33 cellular contexts compared by ENCODE assay signal in the genomic region with DNA sequence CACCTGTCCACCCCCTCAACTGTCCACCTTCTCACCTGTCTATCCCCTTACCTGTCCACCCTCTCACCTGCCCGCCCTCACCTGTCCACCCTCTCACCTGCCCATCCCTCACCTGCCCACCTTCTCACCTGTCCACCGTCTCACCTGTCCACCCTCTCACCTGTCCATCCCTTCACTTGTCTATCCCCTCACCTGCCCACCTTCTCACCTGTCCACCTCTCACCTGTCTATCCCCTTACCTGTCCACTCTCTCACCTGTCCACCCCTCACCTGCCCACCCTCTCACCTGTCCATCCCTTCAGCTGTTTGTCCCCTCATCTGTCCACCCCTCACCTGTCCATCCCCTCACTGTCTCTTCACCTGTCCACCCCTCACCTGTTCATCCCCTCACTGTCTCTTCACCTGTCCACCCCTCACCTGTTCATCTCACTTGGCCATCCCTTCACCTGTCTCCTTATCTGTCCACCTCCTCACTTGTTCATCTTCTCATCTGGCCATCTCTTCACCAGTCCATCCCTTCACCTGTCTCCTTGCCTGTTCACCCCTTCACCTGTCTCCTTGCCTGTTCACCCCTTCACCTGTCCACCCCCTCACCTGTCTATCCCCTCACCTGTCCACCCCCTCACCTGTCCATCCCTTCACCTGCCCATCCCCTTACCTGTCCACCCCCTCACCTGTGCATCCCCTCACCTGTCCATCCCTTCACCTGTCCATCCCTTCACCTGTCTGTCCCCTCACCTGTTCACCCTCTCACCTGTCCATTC. TPM values are rescaled to one million over a fixed set of nuclear protein-coding genes. Genes with fewer than 3 reads are reported as not detected.
DNase-seq lines count a peak whose midpoint lies in the region; ATAC-seq, FAIRE-seq and TF ChIP-seq lines count a peak whose summit lies in the region.
"Had no signal": no experiment of that assay in that cellular context is flagged by ENCODE, and none has a peak within 500 bp of the region (broad histone marks: within the 10 kb centered on the region; RNA-seq: fewer than 3 reads in every experiment).

No MANE protein-coding gene starts in this region.

- no peak overlapping the region for H3K4me2 ChIP-seq in HepG2 (ENCODE audit: low read depth, low read length)
- H3K4me2 ChIP-seq: hepatocyte, KMS-11 had no signal

- H3K27me3 ChIP-seq in HepG2 (ENCODE audit: control insufficient read depth in 1 of 2, insufficient read depth in 2 of 2, low read length in 2 of 2) (no peaks in the 10 kb centered on the region), right lobe of liver (no peaks in the 10 kb centered on the region)
- H3K27me3 ChIP-seq: adrenal gland, brain microvascular endothelial cell, esophagus muscularis mucosa, hepatocyte, pancreas, Peyer's patch, thyroid gland had no signal

- peaks cover 12% of the 10 kb centered on the region for H3K27me3 Mint-ChIP-seq in HFFc6 (ENCODE audit: insufficient read depth)
- H3K27me3 Mint-ChIP-seq: activated CD4-positive, alpha-beta T cell treated with anti-CD3 and anti-CD28 coated beads for 36 hours had no signal

- H3K79me2 ChIP-seq in HepG2 (ENCODE audit: insufficient read depth, low read length): no peaks in the 10 kb centered on the region
- H3K79me2 ChIP-seq: hepatocyte had no signal

- H3K4me1 ChIP-seq in HepG2 (ENCODE audit: insufficient read depth, low read length) (no peaks in the 10 kb centered on the region), right lobe of liver (peaks cover 0 to 4% (median 2%) of the 10 kb centered on the region in 4 donors)
- H3K4me1 ChIP-seq: pancreas, Peyer's patch had no signal

- H3K36me3 ChIP-seq in HepG2 (replicated peaks in 1 of 2; ENCODE audit: control insufficient read depth in 1 of 2, insufficient read depth in 2 of 2, low read length in 2 of 2): peaks cover 9 to 34% of the 10 kb centered on the region in 2 experiments; a peak in 4 of 5 replicates
- peaks cover 0 to 11% (median 4%) of the 10 kb centered on the region in 4 donors for H3K36me3 ChIP-seq in right lobe of liver

- ATAC-seq in HepG2 (no peak), right lobe of liver (no peak)
- ATAC-seq: activated CD4-positive, alpha-beta T cell treated with anti-CD3 and anti-CD28 coated beads for 36 hours; activated CD8-positive, alpha-beta memory T cell treated with anti-CD3 and anti-CD28 coated beads, Interleukin-2, amount 10 ng/mL, durations not matched to agents 7 days and 5 days; effector memory CD8-positive, alpha-beta T cell; pancreas had no signal

- no peaks in the 10 kb centered on the region; the same call in 1 of the 2 replicates for H4K20me1 ChIP-seq in HepG2 (ENCODE audit: insufficient read depth, low read length)

- H3K27ac ChIP-seq in HepG2 (ENCODE audit: extremely low read length, insufficient read depth, low read length) (no peak overlapping the region), right lobe of liver (no peak overlapping the region)
- H3K27ac ChIP-seq: adrenal gland, brain microvascular endothelial cell, hepatocyte, KMS-11, pancreas, Peyer's patch, thyroid gland had no signal

- DNase-seq in HepG2 (ENCODE audit: low spot score) (no peak), right lobe of liver (no peak), HFFc6 (no peak), epidermal melanocyte (ENCODE audit: insufficient read length, low spot score) (peak; percentile 26), urothelium cell line (ENCODE audit: low spot score) (no peak), dermis blood vessel endothelial cell (no peak), RKO (ENCODE audit: low spot score) (no peak)
- no peak for DNase-seq in activated CD4-positive, CD25-positive, alpha-beta regulatory T cell (lab: John Stamatoyannopoulos, UW)
- DNase-seq: activated CD4-positive, alpha-beta T cell treated with anti-CD3 and anti-CD28 coated beads for 36 hours; activated CD8-positive, alpha-beta memory T cell treated with anti-CD3 and anti-CD28 coated beads, Interleukin-2, amount 10 ng/mL, durations not matched to agents 7 days and 5 days; adrenal gland; brain microvascular endothelial cell; effector memory CD8-positive, alpha-beta T cell; foreskin melanocyte; immature natural killer cell; MV-4-11; naive B cell; NCI-H1694; NCI-H2171 treated with DMSO at 0.1 percent for 48 hours; NCI-H526 treated with DMSO at 0.1 percent for 48 hours; pancreas; Peyer's patch; stimulated activated CD4-positive, alpha-beta T cell treated with anti-CD3 and anti-CD28 coated beads, Interleukin-4, amount 100 ng/mL, for 1 hour; stimulated activated naive CD4-positive, alpha-beta T cell treated with Interleukin-2 at 50 U/mL for 16 hours; thyroid gland had no signal

- intact Hi-C loops in HepG2 (cut with micrococcal nuclease; ENCODE audit: unreplicated experiment) (no loop called here), right lobe of liver (cut with DNase I) (loop anchor here (10.0 kb wide), 2 partner anchors 175 to 275 kb away; no protein-coding TSS in a partner anchor)

- H3K4me3 Mint-ChIP-seq in HFFc6: peak overlapping the region; percentile 30; the same call in 1 of the 2 replicates
- H3K4me3 Mint-ChIP-seq: activated CD4-positive, alpha-beta T cell treated with anti-CD3 and anti-CD28 coated beads for 36 hours; activated CD8-positive, alpha-beta memory T cell treated with anti-CD3 and anti-CD28 coated beads, Interleukin-2, amount 10 ng/mL, durations not matched to agents 7 days and 5 days; effector memory CD8-positive, alpha-beta T cell; immature natural killer cell; naive B cell had no signal

- WGBS in HepG2 (ENCODE audit: low lambda C conversion rate): 89% methylated on average over 2 of the region's 2 CpGs
- WGBS in right lobe of liver (ENCODE audit: insufficient coverage, low coverage, low lambda C conversion rate, missing lambda C conversion rate): 69% methylated on average over 2 of the region's 2 CpGs

- H3K4me3 ChIP-seq in HepG2 (replicated peaks in 1 of 3; ENCODE audit: insufficient read depth in 1 of 3, low read depth in 2 of 3, low read length in 3 of 3): no peak overlapping the region
- H3K4me3 ChIP-seq in right lobe of liver: no peak overlapping the region
- H3K4me3 ChIP-seq: adrenal gland, esophagus muscularis mucosa, hepatocyte, pancreas, Peyer's patch, thyroid gland had no signal

- TF ChIP-seq EP300 in HepG2 (IDR thresholded peaks at IDR 0.05; ENCODE audit: low read depth in 2 of 2, low read length in 2 of 2) (no peak), HepG2 (CRISPR knock-in tag; IDR thresholded peaks at IDR 0.05; ENCODE audit: borderline replicate concordance) (no peak)

- no peak overlapping the region for H2AFZ ChIP-seq in HepG2 (ENCODE audit: low read length)
- H2AFZ ChIP-seq: hepatocyte had no signal

- POLR2A ChIA-PET in HepG2 (lab: Yijun Ruan, JAX): no interaction called here

- no peak overlapping the region; the same call in 1 of the 2 replicates for H3K27ac Mint-ChIP-seq in HFFc6
- H3K27ac Mint-ChIP-seq: activated CD4-positive, alpha-beta T cell treated with anti-CD3 and anti-CD28 coated beads for 36 hours; activated CD8-positive, alpha-beta memory T cell treated with anti-CD3 and anti-CD28 coated beads, Interleukin-2, amount 10 ng/mL, durations not matched to agents 7 days and 5 days had no signal

- CTCF ChIA-PET in HepG2 (lab: Yijun Ruan, JAX; ENCODE audit: low intra/inter-chr PET ratio, low total read pairs): no interaction called here

- in situ Hi-C loops in HepG2 (cut with HindIII; ENCODE audit: extremely low pct_ligation_motif_present, low pct_unique_long_range_greater_than_20kb): no loop called here

- peaks cover 14% of the 10 kb centered on the region for H3K9me3 Mint-ChIP-seq in HFFc6
- H3K9me3 Mint-ChIP-seq: effector memory CD8-positive, alpha-beta T cell; immature natural killer cell had no signal

- TF ChIP-seq POLR2A in HepG2 (IDR thresholded peaks at IDR 0.05; ENCODE audit: insufficient read depth in 1 of 2, low read depth in 2 of 2, low read length in 2 of 2) (no peak), right lobe of liver (IDR thresholded peaks at IDR 0.05) (no peak)

- no peak overlapping the region for H3K9ac ChIP-seq in HepG2 (ENCODE audit: insufficient read depth, low read depth, low read length)
- H3K9ac ChIP-seq: KMS-11 had no signal

- no TSS peak for BruUV-seq in HepG2 (replicated peaks; lab: Mats Ljungman, UMichigan)

- no peak for FAIRE-seq in HepG2 (lab: Jason Lieb, UNC)
- peak; percentile 61 for FAIRE-seq in urothelium cell line (lab: Jason Lieb, UNC)
- FAIRE-seq: D721Med, GM19239, pancreas, TTC549 had no signal

- TF ChIP-seq CTCF in HepG2 (CRISPR knock-in tag; IDR thresholded peaks at IDR 0.05) (no peak), right lobe of liver (IDR thresholded peaks at IDR 0.05) (no peak), HFFc6 (IDR thresholded peaks at IDR 0.05) (no peak)

- no peak for TF ChIP-seq RAD21 in HepG2 (CRISPR knock-in tag; IDR thresholded peaks at IDR 0.05)

- peaks cover 18% of the 10 kb centered on the region for H3K36me3 Mint-ChIP-seq in HFFc6 (ENCODE audit: low read depth)
- H3K36me3 Mint-ChIP-seq: immature natural killer cell, naive B cell had no signal

- peaks cover under 1% of the 10 kb centered on the region for H3K4me1 Mint-ChIP-seq in HFFc6 (ENCODE audit: low read depth)
- H3K4me1 Mint-ChIP-seq: activated CD4-positive, alpha-beta T cell treated with anti-CD3 and anti-CD28 coated beads for 36 hours; activated CD8-positive, alpha-beta memory T cell treated with anti-CD3 and anti-CD28 coated beads, Interleukin-2, amount 10 ng/mL, durations not matched to agents 7 days and 5 days; immature natural killer cell had no signal

- no peaks in the 10 kb centered on the region for H3K9me3 ChIP-seq in HepG2 (ENCODE audit: low read length)
- no peaks in the 10 kb centered on the region for H3K9me3 ChIP-seq in right lobe of liver
- H3K9me3 ChIP-seq: adrenal gland, esophagus muscularis mucosa, pancreas, Peyer's patch, thyroid gland had no signal

RNA-seq across cellular contexts. Expression of gene KANK2, which starts 12.7 kb away (rescaled TPM):
- total RNA-seq in HepG2 (2016; rRNA removed; fragmentation: Illumina TruSeq; extraction: Trizol) (11.0 and 12.9 TPM in 2 replicates), right lobe of liver (10 to 100 TPM; 36.3 to 65.4 (median 50.4) TPM), dermis blood vessel endothelial cell (102 and 108 TPM in 2 replicates)
- 1.5 TPM in 2 replicates for total RNA-seq in HepG2 (2016; cell fraction: cytosol; rRNA removed; fragmentation: Illumina TruSeq; extraction: Trizol; ENCODE audit: low read depth)
- 10.8 and 16.5 TPM in 2 replicates for total RNA-seq in HepG2 (2016; cell fraction: insoluble cytoplasmic fraction; rRNA removed; fragmentation: Illumina TruSeq; extraction: Trizol)
- total RNA-seq in HepG2 (2016; cell fraction: membrane; rRNA removed; fragmentation: Illumina TruSeq; extraction: Trizol): 6.2 TPM in 2 replicates
- total RNA-seq in HepG2 (2016; cell fraction: nucleus; rRNA removed; fragmentation: Illumina TruSeq; extraction: Trizol): 12.8 and 13.5 TPM in 2 replicates
- polyA plus RNA-seq in HepG2 (2011; rRNA removed): 5.7 and 6.8 TPM in 2 replicates
- 4.3 and 5.1 TPM in 2 replicates for polyA plus RNA-seq in HepG2 (2011; cell fraction: cytosol; rRNA removed)
- 21.5 and 24.8 TPM in 2 replicates for polyA plus RNA-seq in HepG2 (2011; cell fraction: nucleus; rRNA removed)
- 7.1 and 11.3 TPM in 2 replicates for polyA plus RNA-seq in HepG2 (2012)
- polyA plus RNA-seq in HepG2 (2016; cell fraction: cytosol; fragmentation: Illumina TruSeq; extraction: Trizol; ENCODE audit: low read depth): 0.79 and 1.2 TPM in 2 replicates
- 8.4 and 13.7 TPM in 2 replicates for polyA plus RNA-seq in HepG2 (2016; cell fraction: insoluble cytoplasmic fraction; fragmentation: Illumina TruSeq; extraction: Trizol; ENCODE audit: low read depth)
- 2.9 and 3.9 TPM in 2 replicates for polyA plus RNA-seq in HepG2 (2016; cell fraction: membrane; fragmentation: Illumina TruSeq; extraction: Trizol; ENCODE audit: low read depth)
- polyA plus RNA-seq in HepG2 (2016; cell fraction: nucleus; fragmentation: Illumina TruSeq; extraction: Trizol; ENCODE audit: insufficient read depth, low read depth): 27.2 and 28.0 TPM in 2 replicates
- 25.5 and 78.0 TPM in 2 replicates for polyA minus RNA-seq in HepG2 (2011; rRNA and poly(A)+ RNA removed; ENCODE audit: low replicate concordance)
- 8.5 and 9.8 TPM in 2 replicates for polyA minus RNA-seq in HepG2 (2011; cell fraction: cytosol; rRNA and poly(A)+ RNA removed)
- polyA minus RNA-seq in HepG2 (2011; cell fraction: nucleus; rRNA and poly(A)+ RNA removed): 5.2 and 9.0 TPM in 2 replicates
- total RNA-seq in HFFc6 (2021; fragmentation: NEBNext Ultra II Directional; extraction: Animal tissue kit (Norgen Biotek cat#: 25700)): 100 to 1,000 TPM; 132 to 167 (median 156) TPM

RNA-seq across cellular contexts. Expression of gene ANGPTL8, which starts 29.3 kb away (rescaled TPM):
- total RNA-seq in HepG2 (2016; rRNA removed; fragmentation: Illumina TruSeq; extraction: Trizol): 9.8 and 27.3 TPM in 2 replicates
- total RNA-seq in HepG2 (2016; cell fraction: cytosol; rRNA removed; fragmentation: Illumina TruSeq; extraction: Trizol; ENCODE audit: low read depth): 8.5 and 9.2 TPM in 2 replicates
- 10.0 and 28.0 TPM in 2 replicates for total RNA-seq in HepG2 (2016; cell fraction: insoluble cytoplasmic fraction; rRNA removed; fragmentation: Illumina TruSeq; extraction: Trizol)
- 4.7 and 6.0 TPM in 2 replicates for total RNA-seq in HepG2 (2016; cell fraction: membrane; rRNA removed; fragmentation: Illumina TruSeq; extraction: Trizol)
- total RNA-seq in HepG2 (2016; cell fraction: nucleus; rRNA removed; fragmentation: Illumina TruSeq; extraction: Trizol): 17.9 and 23.8 TPM in 2 replicates
- polyA plus RNA-seq in HepG2 (2011; rRNA removed): 243 and 436 TPM in 2 replicates
- 348 and 360 TPM in 2 replicates for polyA plus RNA-seq in HepG2 (2011; cell fraction: cytosol; rRNA removed)
- 144 and 221 TPM in 2 replicates for polyA plus RNA-seq in HepG2 (2011; cell fraction: nucleus; rRNA removed)
- 51.8 and 140 TPM in 2 replicates for polyA plus RNA-seq in HepG2 (2012)
- 5.4 and 8.8 TPM in 2 replicates for polyA plus RNA-seq in HepG2 (2016; cell fraction: cytosol; fragmentation: Illumina TruSeq; extraction: Trizol; ENCODE audit: low read depth)
- polyA plus RNA-seq in HepG2 (2016; cell fraction: insoluble cytoplasmic fraction; fragmentation: Illumina TruSeq; extraction: Trizol; ENCODE audit: low read depth): 8.3 and 9.3 TPM in 2 replicates
- polyA plus RNA-seq in HepG2 (2016; cell fraction: membrane; fragmentation: Illumina TruSeq; extraction: Trizol; ENCODE audit: low read depth): 5.7 and 6.0 TPM in 2 replicates
- polyA plus RNA-seq in HepG2 (2016; cell fraction: nucleus; fragmentation: Illumina TruSeq; extraction: Trizol; ENCODE audit: insufficient read depth, low read depth): 33.3 and 34.8 TPM in 2 replicates
- 46.9 TPM in 1 of 2 replicates, not detected in the other for polyA minus RNA-seq in HepG2 (2011; rRNA and poly(A)+ RNA removed; ENCODE audit: low replicate concordance)
- polyA minus RNA-seq in HepG2 (2011; cell fraction: cytosol; rRNA and poly(A)+ RNA removed): 34.2 and 44.2 TPM in 2 replicates
- polyA minus RNA-seq in HepG2 (2011; cell fraction: nucleus; rRNA and poly(A)+ RNA removed): 16.1 and 21.8 TPM in 2 replicates
- total RNA-seq in right lobe of liver: 100 to 1,000 TPM in 4 of 6 experiments, 10 to 100 TPM in 2; 56.7 to 287 (median 140) TPM
- not detected for total RNA-seq in HFFc6 (2021; fragmentation: NEBNext Ultra II Directional; extraction: Animal tissue kit (Norgen Biotek cat#: 25700))
- not detected in 2 replicates for total RNA-seq in dermis blood vessel endothelial cell
- total RNA-seq: activated CD4-positive, alpha-beta T cell treated with anti-CD3 and anti-CD28 coated beads for 36 hours; activated CD8-positive, alpha-beta memory T cell treated with anti-CD3 and anti-CD28 coated beads, Interleukin-2, amount 10 ng/mL, durations not matched to agents 7 days and 5 days; Daoy; HT1080; Peyer's patch had no signal
- polyA plus RNA-seq: immature natural killer cell had no signal

RNA-seq across cellular contexts. Expression of gene DOCK6, which starts 52.2 kb away (rescaled TPM):
- total RNA-seq in HepG2 (2016; rRNA removed; fragmentation: Illumina TruSeq; extraction: Trizol) (4.1 and 5.4 TPM in 2 replicates), right lobe of liver (10 to 100 TPM; 19.9 to 45.9 (median 30.4) TPM), dermis blood vessel endothelial cell (95.3 and 184 TPM in 2 replicates)
- total RNA-seq in HepG2 (2016; cell fraction: cytosol; rRNA removed; fragmentation: Illumina TruSeq; extraction: Trizol; ENCODE audit: low read depth): 4.1 and 5.4 TPM in 2 replicates
- total RNA-seq in HepG2 (2016; cell fraction: insoluble cytoplasmic fraction; rRNA removed; fragmentation: Illumina TruSeq; extraction: Trizol): 3.1 and 3.4 TPM in 2 replicates
- total RNA-seq in HepG2 (2016; cell fraction: membrane; rRNA removed; fragmentation: Illumina TruSeq; extraction: Trizol): 3.4 and 4.4 TPM in 2 replicates
- 5.8 and 8.9 TPM in 2 replicates for total RNA-seq in HepG2 (2016; cell fraction: nucleus; rRNA removed; fragmentation: Illumina TruSeq; extraction: Trizol)
- 38.1 and 46.6 TPM in 2 replicates for polyA plus RNA-seq in HepG2 (2011; rRNA removed)
- polyA plus RNA-seq in HepG2 (2011; cell fraction: cytosol; rRNA removed): 15.5 and 23.3 TPM in 2 replicates
- 209 and 275 TPM in 2 replicates for polyA plus RNA-seq in HepG2 (2011; cell fraction: nucleus; rRNA removed)
- 28.7 and 32.5 TPM in 2 replicates for polyA plus RNA-seq in HepG2 (2012)
- 1.4 and 1.7 TPM in 2 replicates for polyA plus RNA-seq in HepG2 (2016; cell fraction: cytosol; fragmentation: Illumina TruSeq; extraction: Trizol; ENCODE audit: low read depth)
- polyA plus RNA-seq in HepG2 (2016; cell fraction: insoluble cytoplasmic fraction; fragmentation: Illumina TruSeq; extraction: Trizol; ENCODE audit: low read depth): 5.4 and 9.2 TPM in 2 replicates
- polyA plus RNA-seq in HepG2 (2016; cell fraction: membrane; fragmentation: Illumina TruSeq; extraction: Trizol; ENCODE audit: low read depth): 3.5 and 3.9 TPM in 2 replicates
- 29.0 and 30.8 TPM in 2 replicates for polyA plus RNA-seq in HepG2 (2016; cell fraction: nucleus; fragmentation: Illumina TruSeq; extraction: Trizol; ENCODE audit: insufficient read depth, low read depth)
- polyA minus RNA-seq in HepG2 (2011; rRNA and poly(A)+ RNA removed; ENCODE audit: low replicate concordance): 8.5 and 93.0 TPM in 2 replicates
- polyA minus RNA-seq in HepG2 (2011; cell fraction: cytosol; rRNA and poly(A)+ RNA removed): 27.5 and 35.8 TPM in 2 replicates
- 45.7 and 50.6 TPM in 2 replicates for polyA minus RNA-seq in HepG2 (2011; cell fraction: nucleus; rRNA and poly(A)+ RNA removed)
- 10 to 100 TPM; 20.7 to 32.2 (median 22.9) TPM for total RNA-seq in HFFc6 (2021; fragmentation: NEBNext Ultra II Directional; extraction: Animal tissue kit (Norgen Biotek cat#: 25700))
- polyA plus RNA-seq: immature natural killer cell had no signal

RNA-seq across cellular contexts. Expression of gene SPC24, which starts 54.5 kb away (rescaled TPM):
- total RNA-seq in HepG2 (2016; rRNA removed; fragmentation: Illumina TruSeq; extraction: Trizol) (46.2 and 63.2 TPM in 2 replicates), right lobe of liver (1 to 10 TPM in 5 of 6 experiments, under 1 TPM in 1; 0.90 to 3.8 (median 2.2) TPM), dermis blood vessel endothelial cell (23.1 and 88.9 TPM in 2 replicates)
- 7.6 and 7.9 TPM in 2 replicates for total RNA-seq in HepG2 (2016; cell fraction: cytosol; rRNA removed; fragmentation: Illumina TruSeq; extraction: Trizol; ENCODE audit: low read depth)
- 47.6 and 55.0 TPM in 2 replicates for total RNA-seq in HepG2 (2016; cell fraction: insoluble cytoplasmic fraction; rRNA removed; fragmentation: Illumina TruSeq; extraction: Trizol)
- 21.9 and 24.3 TPM in 2 replicates for total RNA-seq in HepG2 (2016; cell fraction: membrane; rRNA removed; fragmentation: Illumina TruSeq; extraction: Trizol)
- 24.3 and 25.4 TPM in 2 replicates for total RNA-seq in HepG2 (2016; cell fraction: nucleus; rRNA removed; fragmentation: Illumina TruSeq; extraction: Trizol)
- 8.8 and 10.0 TPM in 2 replicates for polyA plus RNA-seq in HepG2 (2011; rRNA removed)
- 6.3 and 10.5 TPM in 2 replicates for polyA plus RNA-seq in HepG2 (2011; cell fraction: cytosol; rRNA removed)
- 10.2 and 12.2 TPM in 2 replicates for polyA plus RNA-seq in HepG2 (2011; cell fraction: nucleus; rRNA removed)
- 3.9 and 8.5 TPM in 2 replicates for polyA plus RNA-seq in HepG2 (2012)
- 3.0 and 3.9 TPM in 2 replicates for polyA plus RNA-seq in HepG2 (2016; cell fraction: cytosol; fragmentation: Illumina TruSeq; extraction: Trizol; ENCODE audit: low read depth)
- polyA plus RNA-seq in HepG2 (2016; cell fraction: insoluble cytoplasmic fraction; fragmentation: Illumina TruSeq; extraction: Trizol; ENCODE audit: low read depth): 26.0 and 27.0 TPM in 2 replicates
- polyA plus RNA-seq in HepG2 (2016; cell fraction: membrane; fragmentation: Illumina TruSeq; extraction: Trizol; ENCODE audit: low read depth): 7.2 and 8.5 TPM in 2 replicates
- polyA plus RNA-seq in HepG2 (2016; cell fraction: nucleus; fragmentation: Illumina TruSeq; extraction: Trizol; ENCODE audit: insufficient read depth, low read depth): 31.6 and 34.4 TPM in 2 replicates
- polyA minus RNA-seq in HepG2 (2011; rRNA and poly(A)+ RNA removed; ENCODE audit: low replicate concordance): 27.2 and 131 TPM in 2 replicates
- polyA minus RNA-seq in HepG2 (2011; cell fraction: cytosol; rRNA and poly(A)+ RNA removed): 11.4 and 21.7 TPM in 2 replicates
- polyA minus RNA-seq in HepG2 (2011; cell fraction: nucleus; rRNA and poly(A)+ RNA removed): 8.6 and 9.8 TPM in 2 replicates
- total RNA-seq in HFFc6 (2021; fragmentation: NEBNext Ultra II Directional; extraction: Animal tissue kit (Norgen Biotek cat#: 25700)): 10 to 100 TPM; 21.0 to 54.6 (median 50.3) TPM
